ENCODE assay signal across 16 cellular contexts in the genomic region with DNA sequence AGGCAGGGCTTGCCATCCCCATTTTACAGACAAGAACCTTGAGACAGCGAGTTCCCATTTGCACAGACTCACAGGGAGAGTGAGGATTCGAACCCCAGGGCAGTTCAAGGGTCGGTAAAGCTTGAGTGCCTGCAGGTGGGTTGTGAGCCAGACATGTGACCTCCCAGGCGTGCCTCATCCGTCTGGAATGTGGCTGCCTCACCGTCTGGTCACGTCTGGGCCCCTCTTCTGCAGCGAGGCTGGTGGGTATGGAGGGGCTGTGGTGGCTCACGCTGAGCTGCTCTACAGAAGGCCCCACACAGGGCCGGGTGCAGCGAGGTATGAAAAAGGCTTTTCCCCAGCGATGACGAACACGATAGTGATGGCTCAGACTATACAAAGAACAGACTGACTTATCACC. TPM values are rescaled to one million over a fixed set of nuclear protein-coding genes. Genes with fewer than 3 reads are reported as not detected.
DNase-seq lines count a peak whose midpoint lies in the region; ATAC-seq, FAIRE-seq and TF ChIP-seq lines count a peak whose summit lies in the region.
"Had no signal": no experiment of that assay in that cellular context is flagged by ENCODE, and none has a peak within 500 bp of the region (broad histone marks: within the 10 kb centered on the region; RNA-seq: fewer than 3 reads in every experiment).

No MANE protein-coding gene starts in this region.

- H3K14ac ChIP-seq in trophoblast cell (ENCODE audit: low read length), result no peak overlapping the region

- TF ChIP-seq POLR2A in H54 (IDR thresholded peaks at IDR 0.05; ENCODE audit: low read depth, low read length) (no peak), gastrocnemius medialis (IDR thresholded peaks at IDR 0.05) (no peak)

- DNase-seq in H54 (ENCODE audit: insufficient read length, low spot score) (peak; percentile 49), RCC 7860 (ENCODE audit: low spot score) (peak; percentile 98), fibroblast of pulmonary artery (ENCODE audit: low read depth) (peak; percentile 26), trophoblast cell (peak; percentile 53 to 55), gastrocnemius medialis (no peak), GF-D8 (lab: John Stamatoyannopoulos, UW) (no peak)
- no peak for DNase-seq in CD4-positive, alpha-beta memory T cell
- DNase-seq: activated CD4-positive, alpha-beta T cell treated with anti-CD3 and anti-CD28 coated beads, Interleukin-2, amount 50 U/mL, for 4 hours; anterior cingulate cortex; NCI-H1092 treated with DMSO at 0.1 percent for 48 hours; NCI-H510A; stimulated activated CD4-positive, alpha-beta T cell treated with anti-CD3 and anti-CD28 coated beads, Interleukin-12 subunit alpha, Interleukin-12 subunit beta, amount 100 ng/mL, for 4 hours had no signal

- WGBS in trophoblast cell (ENCODE audit: extremely low coverage, insufficient coverage, insufficient read length), result no CpG with 5 or more reads among the region's 14 CpGs

- no peak for TF ChIP-seq CTCF in fibroblast of pulmonary artery (IDR thresholded peaks at IDR 0.05; ENCODE audit: low read length, missing control alignments)
- TF ChIP-seq CTCF in gastrocnemius medialis (IDR thresholded peaks at IDR 0.05 in 4 of 5, conservative IDR thresholded peaks at IDR 0.05 in 1 of 5), result no peak

- POLR2A ChIA-PET in CD4-positive, alpha-beta memory T cell (lab: Charles Lee; ENCODE audit: partially characterized antibody), result no interaction called here

- H2BK5ac ChIP-seq in trophoblast cell (ENCODE audit: low read depth, low read length, poor library complexity), result peak overlapping the region; percentile 29

- no peak overlapping the region for H2AFZ ChIP-seq in trophoblast cell (ENCODE audit: insufficient read depth, low read length, poor library complexity)

- intact Hi-C loops in CD4-positive, alpha-beta memory T cell (cut with micrococcal nuclease), result no loop called here
- intact Hi-C loops in gastrocnemius medialis (cut with DNase I; ENCODE audit: low total_unique reads), result no loop called here

- H3K4me3 Mint-ChIP-seq in CD4-positive, alpha-beta memory T cell, result no peak overlapping the region
- H3K4me3 Mint-ChIP-seq: neural crest cell had no signal

- in situ Hi-C loops in gastrocnemius medialis (cut with MboI; ENCODE audit: low sequenced_read_pairs in 4 of 4), result loop anchor here in 1 of 4 donors (25.0 kb wide), 1 partner anchor 89 kb away; no protein-coding TSS in a partner anchor

- no peaks in the 10 kb centered on the region for H3K79me2 ChIP-seq in trophoblast cell (ENCODE audit: control insufficient read depth, insufficient read depth, low read length, poor library complexity)

- no peaks in the 10 kb centered on the region for H3K27me3 ChIP-seq in trophoblast cell (ENCODE audit: insufficient read depth, low read length)
- peaks cover 3% of the 10 kb centered on the region for H3K27me3 ChIP-seq in CD4-positive, alpha-beta memory T cell (ENCODE audit: insufficient read depth, low read length)
- H3K27me3 ChIP-seq in gastrocnemius medialis, result peaks cover 0 to 7% (median 6%) of the 10 kb centered on the region in 3 donors

- FAIRE-seq in H54 (lab: Jason Lieb, UNC), result no peak
- no peak for FAIRE-seq in RCC 7860 (lab: Jason Lieb, UNC)

- ATAC-seq in gastrocnemius medialis (no peak), HG02759 (IDR thresholded peaks at IDR 0.05; ENCODE audit: unreplicated experiment) (no peak)

- H2AK5ac ChIP-seq in trophoblast cell (ENCODE audit: low read length), result no peak overlapping the region

- no peaks in the 10 kb centered on the region for H3K36me3 ChIP-seq in trophoblast cell (ENCODE audit: control insufficient read depth in 1 of 2, insufficient read depth in 2 of 2, low read length in 2 of 2)
- no peaks in the 10 kb centered on the region for H3K36me3 ChIP-seq in CD4-positive, alpha-beta memory T cell (ENCODE audit: insufficient read depth, low read length)
- no peaks in the 10 kb centered on the region for H3K36me3 ChIP-seq in gastrocnemius medialis
- H3K36me3 ChIP-seq: suprapubic skin had no signal

- H4K8ac ChIP-seq in trophoblast cell (ENCODE audit: low read depth, low read length), result peak overlapping the region; percentile 47

- H3K4me2 ChIP-seq in trophoblast cell (ENCODE audit: low read length), result no peak overlapping the region

- no peak overlapping the region for H4K12ac ChIP-seq in trophoblast cell (ENCODE audit: low read depth, low read length)

- CTCF ChIA-PET in CD4-positive, alpha-beta memory T cell (lab: Charles Lee; ENCODE audit: partially characterized antibody), result no interaction called here

- H3K36me3 Mint-ChIP-seq in CD4-positive, alpha-beta memory T cell, result no peaks in the 10 kb centered on the region

- H3K23ac ChIP-seq in trophoblast cell (ENCODE audit: low read length), result no peak overlapping the region

- H3K27ac ChIP-seq in trophoblast cell (ENCODE audit: low read depth, low read length), result peak overlapping the region; percentile 59
- no peak overlapping the region for H3K27ac ChIP-seq in CD4-positive, alpha-beta memory T cell (ENCODE audit: low read depth, low read length)
- H3K27ac ChIP-seq in gastrocnemius medialis, result no peak overlapping the region
- H3K27ac ChIP-seq: suprapubic skin had no signal

- H3K9me3 Mint-ChIP-seq in CD4-positive, alpha-beta memory T cell, result no peaks in the 10 kb centered on the region
- H3K9me3 Mint-ChIP-seq: neural crest cell had no signal

- H3K27ac Mint-ChIP-seq in CD4-positive, alpha-beta memory T cell, result no peak overlapping the region

- peak overlapping the region; percentile 23 for H2BK12ac ChIP-seq in trophoblast cell (ENCODE audit: low read length)

- peaks cover 10 to 13% of the 10 kb centered on the region in 2 donors for H3K27me3 Mint-ChIP-seq in CD4-positive, alpha-beta memory T cell

- H2BK120ac ChIP-seq in trophoblast cell (ENCODE audit: insufficient read depth, low read length, poor library complexity), result peak overlapping the region; percentile 33

- no peak overlapping the region for H3K9ac ChIP-seq in trophoblast cell (ENCODE audit: low read length)

- H3K4ac ChIP-seq in trophoblast cell (ENCODE audit: low read depth, low read length), result peak overlapping the region; percentile 5

- peak overlapping the region; percentile 59 for H3K18ac ChIP-seq in trophoblast cell (ENCODE audit: low read length)

- peak overlapping the region; percentile 81 for H4K91ac ChIP-seq in trophoblast cell (ENCODE audit: low read depth, low read length)

- H3K4me1 Mint-ChIP-seq in CD4-positive, alpha-beta memory T cell, result no peaks in the 10 kb centered on the region

- H3K4me3 ChIP-seq in fibroblast of pulmonary artery (replicated peaks; ENCODE audit: low read depth, low read length), result no peak overlapping the region
- H3K4me3 ChIP-seq in trophoblast cell (ENCODE audit: low read depth, low read length), result no peak overlapping the region
- no peak overlapping the region for H3K4me3 ChIP-seq in CD4-positive, alpha-beta memory T cell (ENCODE audit: low read length in 2 of 2)
- no peak overlapping the region for H3K4me3 ChIP-seq in gastrocnemius medialis
- H3K4me3 ChIP-seq: suprapubic skin had no signal

- peaks cover 12% of the 10 kb centered on the region for H3K79me1 ChIP-seq in trophoblast cell (ENCODE audit: low read length)

- peaks cover 13 to 20% of the 10 kb centered on the region in 2 experiments for H3K4me1 ChIP-seq in trophoblast cell (ENCODE audit: control insufficient read depth in 1 of 2, insufficient read depth in 2 of 2, low read length in 2 of 2)
- H3K4me1 ChIP-seq in CD4-positive, alpha-beta memory T cell (ENCODE audit: insufficient read depth, low read length), result no peaks in the 10 kb centered on the region
- H3K4me1 ChIP-seq in gastrocnemius medialis, result no peaks in the 10 kb centered on the region
- H3K4me1 ChIP-seq: suprapubic skin had no signal

- H3K9me3 ChIP-seq in trophoblast cell (ENCODE audit: insufficient read depth, low read depth, low read length) (peaks cover 2% of the 10 kb centered on the region), gastrocnemius medialis (no peaks in the 10 kb centered on the region)
- no peaks in the 10 kb centered on the region for H3K9me3 ChIP-seq in CD4-positive, alpha-beta memory T cell (ENCODE audit: control insufficient read depth in 1 of 2, low read length in 2 of 2)
- H3K9me3 ChIP-seq: suprapubic skin had no signal

RNA-seq across cellular contexts. Expression of a gene that starts 35.8 kb away (rescaled TPM):
- 0.33 and 0.37 TPM in 2 replicates for polyA plus RNA-seq in trophoblast cell (2013)
- total RNA-seq in CD4-positive, alpha-beta memory T cell, result not detected
- not detected for polyA plus RNA-seq in CD4-positive, alpha-beta memory T cell
- total RNA-seq in gastrocnemius medialis, result not detected
- total RNA-seq: lower leg skin, suprapubic skin had no signal

RNA-seq across cellular contexts. Expression of a gene that starts 47.2 kb away (rescaled TPM):
- 80.0 and 80.8 TPM in 2 replicates for polyA plus RNA-seq in trophoblast cell (2013)
- 10 to 100 TPM; 60.5 to 61.2 TPM for total RNA-seq in CD4-positive, alpha-beta memory T cell
- 10 to 100 TPM; 52.0 to 89.4 TPM for polyA plus RNA-seq in CD4-positive, alpha-beta memory T cell
- 10 to 100 TPM; 30.3 to 50.5 (median 40.9) TPM for total RNA-seq in gastrocnemius medialis

Comparison
In these comparisons a context has a peak if more than half of its experiments do, and no peak if none do; other contexts are left out.
1. DNase-seq: peak in H54 (single experiment), RCC 7860 (single experiment), fibroblast of pulmonary artery (single experiment) and trophoblast cell (2 of 2); none in CD4-positive, alpha-beta memory T cell (0 of 5), gastrocnemius medialis (0 of 2) and GF-D8 (single experiment).